In genomic region chr22:47377926-47378560, GRCh38 we compare ENCODE assay signal across 27 cellular contexts.
"Had no signal": no experiment of that assay in that cellular context is flagged by ENCODE, and none has a peak within 500 bp of the region (broad histone marks: within the 10 kb centered on the region; RNA-seq: fewer than 3 reads in every experiment).

No MANE protein-coding gene starts in this region.

- H3K27ac Mint-ChIP-seq: activated naive CD8-positive, alpha-beta T cell treated with anti-CD3 and anti-CD28 coated beads, Interleukin-2, amount 10 ng/mL, durations not matched to agents 7 days and 5 days; brain; neural progenitor cell had no signal

- H3K4me3 ChIP-seq: ascending aorta, cardiac muscle cell, esophagus muscularis mucosa, heart left ventricle, left lung, lower lobe of right lung, neural progenitor cell, right lobe of liver, suprapubic skin, tibial artery had no signal

- H3K4me1 Mint-ChIP-seq: activated naive CD8-positive, alpha-beta T cell treated with anti-CD3 and anti-CD28 coated beads, Interleukin-2, amount 10 ng/mL, durations not matched to agents 7 days and 5 days; brain; natural killer cell; neural progenitor cell had no signal

- H3K27me3 ChIP-seq: ascending aorta, cardiac muscle cell, foreskin keratinocyte, neural progenitor cell, right lobe of liver had no signal

- H3K9ac ChIP-seq: neural progenitor cell had no signal

- H3K9me3 ChIP-seq: ascending aorta, esophagus muscularis mucosa, heart left ventricle, left lung, lower lobe of right lung, right lobe of liver, suprapubic skin, tibial artery had no signal

- DNase-seq: activated CD4-positive, alpha-beta T cell treated with anti-CD3 and anti-CD28 coated beads for 48 hours; activated CD4-positive, alpha-beta T cell treated with anti-CD3 and anti-CD28 coated beads, Interleukin-2, amount 50 U/mL, for 48 hours; activated CD4-positive, CD25-positive, alpha-beta regulatory T cell; activated CD8-positive, alpha-beta memory T cell treated with anti-CD3 and anti-CD28 coated beads, Interleukin-2, amount 50 U/mL, for 4 hours; activated naive CD4-positive, alpha-beta T cell treated with Interleukin-2 at 50 U/mL for 16 hours; activated naive CD8-positive, alpha-beta T cell treated with anti-CD3 and anti-CD28 coated beads, Interleukin-2, amount 10 ng/mL, durations not matched to agents 7 days and 5 days; activated T-cell treated with anti-CD3 and anti-CD28 coated beads, Interleukin-2, amount 50 U/mL, for 4 hours; foreskin keratinocyte; left lung; lower lobe of right lung; mesenchymal stem cell; natural killer cell; occipital lobe; small intestine; stimulated activated CD4-positive, alpha-beta T cell treated with anti-CD3 and anti-CD28 coated beads, Interleukin-1b, Interleukin-23, amount 100 ng/mL, for 48 hours; stimulated activated naive CD4-positive, alpha-beta T cell; T-helper 2 cell had no signal

- H3K9me3 Mint-ChIP-seq: activated T-cell treated with anti-CD3 and anti-CD28 coated beads, Interleukin-2, amount 50 U/mL, for 4 hours had no signal

- H3K4me1 ChIP-seq: ascending aorta, esophagus muscularis mucosa, foreskin keratinocyte, heart left ventricle, left lung, lower lobe of right lung, neural progenitor cell, right lobe of liver, suprapubic skin, tibial artery had no signal

- H3K36me3 ChIP-seq: ascending aorta, cardiac muscle cell, esophagus muscularis mucosa, heart left ventricle, left lung, lower lobe of right lung, neural progenitor cell, right lobe of liver, suprapubic skin, tibial artery had no signal

- H3K4me3 Mint-ChIP-seq: activated naive CD8-positive, alpha-beta T cell treated with anti-CD3 and anti-CD28 coated beads, Interleukin-2, amount 10 ng/mL, durations not matched to agents 7 days and 5 days; activated T-cell treated with anti-CD3 and anti-CD28 coated beads, Interleukin-2, amount 50 U/mL, for 4 hours; brain; natural killer cell; neural progenitor cell had no signal

- H3K36me3 Mint-ChIP-seq: activated naive CD8-positive, alpha-beta T cell treated with anti-CD3 and anti-CD28 coated beads, Interleukin-2, amount 10 ng/mL, durations not matched to agents 7 days and 5 days; brain; natural killer cell had no signal

- H3K27me3 Mint-ChIP-seq: activated naive CD8-positive, alpha-beta T cell treated with anti-CD3 and anti-CD28 coated beads, Interleukin-2, amount 10 ng/mL, durations not matched to agents 7 days and 5 days; progenitor cell of endocrine pancreas had no signal

- H3K27ac ChIP-seq: ascending aorta, cardiac muscle cell, esophagus muscularis mucosa, foreskin keratinocyte, heart left ventricle, left lung, lower lobe of right lung, neural progenitor cell, right lobe of liver, suprapubic skin, tibial artery had no signal

- ATAC-seq: activated T-cell treated with anti-CD3 and anti-CD28 coated beads, Interleukin-2, amount 50 U/mL, for 4 hours; foreskin keratinocyte; heart left ventricle; left lung; lower lobe of right lung; natural killer cell; right lobe of liver had no signal
